12 cellular contexts compared by ENCODE assay signal in the genomic region with DNA sequence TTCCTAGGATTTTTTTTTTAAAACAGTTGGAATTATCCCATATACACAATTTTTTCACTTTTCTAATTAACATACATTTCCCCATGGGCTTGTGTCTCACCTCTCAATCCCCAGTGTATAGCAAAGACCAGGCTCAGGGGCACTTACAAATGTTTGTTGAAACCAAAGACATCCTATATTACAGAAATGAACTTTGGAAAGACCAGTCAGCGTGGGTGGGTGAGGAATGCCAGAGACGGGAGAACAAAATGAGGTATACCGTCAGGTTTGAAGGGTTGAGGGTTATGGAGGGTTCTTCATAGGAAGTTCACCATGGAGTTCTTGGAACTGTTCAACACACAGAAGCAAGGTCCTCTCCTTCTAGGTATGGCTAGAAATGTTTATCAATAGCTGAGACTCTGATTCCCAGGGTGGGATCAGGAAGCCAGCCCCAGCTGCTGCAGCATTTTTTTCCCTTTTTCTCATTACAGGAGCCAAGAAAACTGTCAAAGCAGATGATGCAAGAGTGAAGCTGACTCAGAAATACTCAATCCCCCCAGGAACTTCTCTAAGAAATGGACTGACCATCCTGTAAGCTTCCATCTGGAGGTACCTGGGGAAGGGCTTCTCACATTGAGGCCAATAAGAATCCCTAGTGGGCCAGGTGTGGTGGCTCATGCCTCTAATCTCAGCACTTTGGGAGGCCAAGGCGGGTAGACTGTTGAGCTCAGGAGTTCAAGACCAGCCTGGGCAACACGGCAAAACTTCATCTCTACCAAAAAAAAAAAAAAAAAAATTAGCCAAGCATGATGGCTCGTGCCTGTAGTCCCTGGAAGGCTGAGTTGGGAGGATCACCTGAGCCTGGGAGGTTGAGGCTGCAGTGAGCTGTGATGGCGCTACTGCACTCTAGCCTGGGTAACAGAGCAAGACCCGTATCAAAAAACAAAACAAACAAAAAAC. TPM values are rescaled to one million over a fixed set of nuclear protein-coding genes. Genes with fewer than 3 reads are reported as not detected.
DNase-seq lines count a peak whose midpoint lies in the region; ATAC-seq and TF ChIP-seq lines count a peak whose summit lies in the region.
"Had no signal": no experiment of that assay in that cellular context is flagged by ENCODE, and none has a peak within 500 bp of the region (broad histone marks: within the 10 kb centered on the region; RNA-seq: fewer than 3 reads in every experiment).

No MANE protein-coding gene starts in this region.

- no peak for DNase-seq in activated CD8-positive, alpha-beta memory T cell treated with anti-CD3 and anti-CD28 coated beads, Interleukin-2, amount 10 ng/mL, durations not matched to agents 7 days and 5 days
- no peak for DNase-seq in activated CD8-positive, alpha-beta memory T cell treated with anti-CD3 and anti-CD28 coated beads for 24 hours
- DNase-seq in HFFc6, result no peak
- peak; percentile 90 for DNase-seq in choroid plexus epithelial cell (ENCODE audit: low read depth)
- no peak for DNase-seq in osteocyte (ENCODE audit: extremely low spot score, unreplicated experiment)
- no peak for DNase-seq in cerebellum (ENCODE audit: low spot score)
- no peak for DNase-seq in NCI-H1105 (lab: John Stamatoyannopoulos, UW)
- DNase-seq in CD4-positive, alpha-beta memory T cell, result no peak
- DNase-seq: ovary had no signal

- H3K27me3 ChIP-seq in CD4-positive, alpha-beta memory T cell (ENCODE audit: insufficient read depth, low read length), result no peaks in the 10 kb centered on the region
- H3K27me3 ChIP-seq: cardiac muscle cell, ovary, SJSA1 had no signal

- H3K36me3 ChIP-seq in CD4-positive, alpha-beta memory T cell (ENCODE audit: insufficient read depth, low read length), result peaks cover 14% of the 10 kb centered on the region
- H3K36me3 ChIP-seq: ovary had no signal

- peaks cover 24% of the 10 kb centered on the region for H3K36me3 Mint-ChIP-seq in activated CD8-positive, alpha-beta memory T cell treated with anti-CD3 and anti-CD28 coated beads, Interleukin-2, amount 10 ng/mL, durations not matched to agents 7 days and 5 days
- peaks cover 26% of the 10 kb centered on the region for H3K36me3 Mint-ChIP-seq in HFFc6 (ENCODE audit: low read depth)
- peaks cover 28% of the 10 kb centered on the region for H3K36me3 Mint-ChIP-seq in osteocyte (ENCODE audit: unreplicated experiment)
- H3K36me3 Mint-ChIP-seq in CD4-positive, alpha-beta memory T cell, result peaks cover 20 to 29% of the 10 kb centered on the region in 2 donors

- CTCF ChIA-PET in activated CD8-positive, alpha-beta memory T cell treated with anti-CD3 and anti-CD28 coated beads, Interleukin-2, amount 10 ng/mL, durations not matched to agents 7 days and 5 days (lab: Charles Lee), result interaction anchor here (0.6 to 6.5 kb wide), 8 partner anchors 14 to 154 kb away, joined by 3 to 64 read pairs (median 4); no protein-coding TSS in a partner anchor
- CTCF ChIA-PET in CD4-positive, alpha-beta memory T cell (lab: Charles Lee; ENCODE audit: partially characterized antibody), result interaction anchor here (0.6 to 9.9 kb wide), 22 partner anchors 9 to 154 kb away, joined by 3 to 132 read pairs (median 4); a partner anchor contains a TSS

- ATAC-seq in activated CD8-positive, alpha-beta memory T cell treated with anti-CD3 and anti-CD28 coated beads, Interleukin-2, amount 10 ng/mL, durations not matched to agents 7 days and 5 days, result peak; percentile 14

- H3K27me3 Mint-ChIP-seq in activated CD8-positive, alpha-beta memory T cell treated with anti-CD3 and anti-CD28 coated beads, Interleukin-2, amount 10 ng/mL, durations not matched to agents 7 days and 5 days, result no peaks in the 10 kb centered on the region
- H3K27me3 Mint-ChIP-seq in HFFc6 (ENCODE audit: insufficient read depth) (peaks cover 4% of the 10 kb centered on the region), osteocyte (ENCODE audit: unreplicated experiment) (no peaks in the 10 kb centered on the region)
- no peaks in the 10 kb centered on the region for H3K27me3 Mint-ChIP-seq in CD4-positive, alpha-beta memory T cell
- H3K27me3 Mint-ChIP-seq: memory B cell had no signal

- H3K9me3 ChIP-seq in CD4-positive, alpha-beta memory T cell (ENCODE audit: control insufficient read depth in 1 of 2, low read length in 2 of 2), result no peaks in the 10 kb centered on the region
- H3K9me3 ChIP-seq: ovary, SJSA1 had no signal

- H3K4me1 Mint-ChIP-seq in activated CD8-positive, alpha-beta memory T cell treated with anti-CD3 and anti-CD28 coated beads, Interleukin-2, amount 10 ng/mL, durations not matched to agents 7 days and 5 days, result peaks cover 9% of the 10 kb centered on the region
- peaks cover 13% of the 10 kb centered on the region for H3K4me1 Mint-ChIP-seq in HFFc6 (ENCODE audit: low read depth)
- H3K4me1 Mint-ChIP-seq in osteocyte (ENCODE audit: unreplicated experiment), result peaks cover 17% of the 10 kb centered on the region
- peaks cover 16 to 28% (median 20%) of the 10 kb centered on the region in 4 donors for H3K4me1 Mint-ChIP-seq in CD4-positive, alpha-beta memory T cell

- TF ChIP-seq CTCF in HFFc6 (IDR thresholded peaks at IDR 0.05), result no peak
- TF ChIP-seq CTCF in choroid plexus epithelial cell (conservative IDR thresholded peaks at IDR 0.05; ENCODE audit: low read depth, low read length), result no peak
- TF ChIP-seq CTCF in osteocyte (IDR thresholded peaks at IDR 0.05), result no peak

- no peak overlapping the region for H3K27ac ChIP-seq in CD4-positive, alpha-beta memory T cell (ENCODE audit: low read depth, low read length)
- H3K27ac ChIP-seq: cardiac muscle cell, ovary, SJSA1 had no signal

- H3K9me3 Mint-ChIP-seq in activated CD8-positive, alpha-beta memory T cell treated with anti-CD3 and anti-CD28 coated beads, Interleukin-2, amount 10 ng/mL, durations not matched to agents 7 days and 5 days (ENCODE audit: low read depth), result no peaks in the 10 kb centered on the region
- H3K9me3 Mint-ChIP-seq in HFFc6, result no peaks in the 10 kb centered on the region
- no peaks in the 10 kb centered on the region for H3K9me3 Mint-ChIP-seq in osteocyte (ENCODE audit: unreplicated experiment)
- no peaks in the 10 kb centered on the region for H3K9me3 Mint-ChIP-seq in CD4-positive, alpha-beta memory T cell
- H3K9me3 Mint-ChIP-seq: memory B cell had no signal

- H3K27ac Mint-ChIP-seq in activated CD8-positive, alpha-beta memory T cell treated with anti-CD3 and anti-CD28 coated beads, Interleukin-2, amount 10 ng/mL, durations not matched to agents 7 days and 5 days, result peak overlapping the region; percentile 10
- H3K27ac Mint-ChIP-seq in HFFc6 (peak overlapping the region; percentile 62; the same call in 1 of the 2 replicates), osteocyte (ENCODE audit: unreplicated experiment) (peak overlapping the region; percentile 69)
- H3K27ac Mint-ChIP-seq in CD4-positive, alpha-beta memory T cell, result no peak overlapping the region

- H3K4me3 Mint-ChIP-seq in activated CD8-positive, alpha-beta memory T cell treated with anti-CD3 and anti-CD28 coated beads, Interleukin-2, amount 10 ng/mL, durations not matched to agents 7 days and 5 days, result no peak overlapping the region
- no peak overlapping the region for H3K4me3 Mint-ChIP-seq in HFFc6
- H3K4me3 Mint-ChIP-seq in osteocyte (ENCODE audit: unreplicated experiment), result no peak overlapping the region
- no peak overlapping the region for H3K4me3 Mint-ChIP-seq in CD4-positive, alpha-beta memory T cell
- H3K4me3 Mint-ChIP-seq: memory B cell had no signal

- peaks cover 21% of the 10 kb centered on the region for H3K4me1 ChIP-seq in CD4-positive, alpha-beta memory T cell (ENCODE audit: insufficient read depth, low read length)
- H3K4me1 ChIP-seq: SJSA1 had no signal

- POLR2A ChIA-PET in CD4-positive, alpha-beta memory T cell (lab: Charles Lee; ENCODE audit: partially characterized antibody), result interaction anchor here (1.2 to 1.9 kb wide), 4 partner anchors 16 to 124 kb away, joined by 3 to 7 read pairs (median 5); a partner anchor contains a TSS

- no peak overlapping the region for H3K4me3 ChIP-seq in choroid plexus epithelial cell (ENCODE audit: low read depth, low read length)
- no peak overlapping the region for H3K4me3 ChIP-seq in CD4-positive, alpha-beta memory T cell (ENCODE audit: low read length in 2 of 2)
- H3K4me3 ChIP-seq: cardiac muscle cell, ovary, SJSA1 had no signal

- intact Hi-C loops in CD4-positive, alpha-beta memory T cell (cut with micrococcal nuclease), result loop anchor here (2.0 kb wide), 1 partner anchor 39 kb away; no protein-coding TSS in a partner anchor

RNA-seq across cellular contexts. Expression of a gene that starts 15.9 kb away (rescaled TPM):
- 10 to 100 TPM; 28.3 to 29.4 TPM for total RNA-seq in activated CD8-positive, alpha-beta memory T cell treated with anti-CD3 and anti-CD28 coated beads, Interleukin-2, amount 10 ng/mL, durations not matched to agents 7 days and 5 days
- 10 to 100 TPM; 36.7 to 47.0 (median 42.1) TPM for total RNA-seq in HFFc6 (2021; fragmentation: NEBNext Ultra II Directional; extraction: Animal tissue kit (Norgen Biotek cat#: 25700))
- total RNA-seq in osteocyte, result 52.8 and 54.1 TPM in 2 replicates
- 19.3 TPM for total RNA-seq in cerebellum
- 10 to 100 TPM; 42.1 to 42.9 TPM for total RNA-seq in CD4-positive, alpha-beta memory T cell
- polyA plus RNA-seq in CD4-positive, alpha-beta memory T cell, result 10 to 100 TPM; 19.3 to 22.8 TPM

Comparison
In these comparisons a context has a peak if more than half of its experiments do, and no peak if none do; other contexts are left out.
1. H3K27ac Mint-ChIP-seq: peak in activated CD8-positive, alpha-beta memory T cell treated with anti-CD3 and anti-CD28 coated beads, Interleukin-2, amount 10 ng/mL, durations not matched to agents 7 days and 5 days (single experiment), HFFc6 (single experiment) and osteocyte (single experiment); none in CD4-positive, alpha-beta memory T cell (0 of 7).